ENCODE assay signal across 34 cellular contexts in the genomic region with DNA sequence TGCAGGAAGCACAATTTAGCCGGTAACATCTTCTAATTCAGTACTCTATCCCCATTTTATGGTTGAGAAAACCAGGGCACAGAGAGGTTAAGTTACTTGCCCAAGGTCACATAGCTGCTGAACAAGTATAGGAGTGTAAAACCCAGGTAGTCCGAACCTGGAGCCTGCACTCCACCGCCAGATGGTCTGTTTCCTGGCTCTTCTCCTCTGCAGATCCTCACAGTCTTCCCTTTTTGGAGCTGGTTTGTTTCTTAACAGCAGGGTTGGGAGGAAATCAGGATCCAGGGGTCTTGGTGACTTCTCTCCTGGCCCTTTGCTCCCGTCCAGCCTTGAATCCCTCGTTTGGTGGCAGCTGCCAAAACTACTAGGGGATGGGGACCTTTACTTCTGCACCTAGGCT. TPM values are rescaled to one million over a fixed set of nuclear protein-coding genes. Genes with fewer than 3 reads are reported as not detected.
"Had no signal": no experiment of that assay in that cellular context is flagged by ENCODE, and none has a peak within 500 bp of the region (broad histone marks: within the 10 kb centered on the region; RNA-seq: fewer than 3 reads in every experiment).

No MANE protein-coding gene starts in this region.

- ATAC-seq: activated CD8-positive, alpha-beta memory T cell treated with anti-CD3 and anti-CD28 coated beads, Interleukin-2, amount 10 ng/mL, durations not matched to agents 7 days and 5 days; activated T-cell treated with anti-CD3 and anti-CD28 coated beads, Interleukin-2, amount 50 U/mL, for 72 hours; body of pancreas; K562; SK-N-SH treated with all-trans-retinoic acid at 6 μM for 48 hours; T-cell had no signal

- H3K9me3 Mint-ChIP-seq: activated B cell treated with CpG ODN at 0.5 μM for 24 hours; activated CD4-positive, alpha-beta memory T cell treated with anti-CD3 and anti-CD28 coated beads, Interleukin-2, amount 10 ng/mL, durations not matched to agents 7 days and 5 days; activated naive CD4-positive, alpha-beta T cell treated with anti-CD3 and anti-CD28 coated beads, Interleukin-2, amount 50 U/mL, for 24 hours; activated naive CD8-positive, alpha-beta T cell treated with anti-CD3 and anti-CD28 coated beads, Interleukin-2, amount 10 ng/mL, durations not matched to agents 7 days and 5 days; activated T-cell treated with anti-CD3 and anti-CD28 coated beads, Interleukin-2, amount 50 U/mL, for 72 hours; activated T-helper 2 cell treated with anti-CD3 and anti-CD28 coated beads, Interferon-gamma antibody, Interleukin-2, Interleukin-4, amounts not matched to agents 10 μg/mL and 5 μg/mL and 100 μg/mL, durations not matched to agents 14 hours and 24 hours and 36 hours; T-cell had no signal

- H3K4me3 ChIP-seq: body of pancreas, breast epithelium, K562 had no signal

- H3K4me1 Mint-ChIP-seq: activated B cell treated with CpG ODN at 0.5 μM for 24 hours had no signal

- H3K36me3 Mint-ChIP-seq: activated CD8-positive, alpha-beta memory T cell treated with anti-CD3 and anti-CD28 coated beads, Interleukin-2, amount 10 ng/mL, durations not matched to agents 7 days and 5 days; activated naive CD8-positive, alpha-beta T cell treated with anti-CD3 and anti-CD28 coated beads, Interleukin-2, amount 10 ng/mL, durations not matched to agents 7 days and 5 days had no signal

- H3K27me3 Mint-ChIP-seq: activated CD4-positive, alpha-beta memory T cell treated with anti-CD3 and anti-CD28 coated beads, Interleukin-2, amount 10 ng/mL, durations not matched to agents 7 days and 5 days; activated naive CD4-positive, alpha-beta T cell treated with anti-CD3 and anti-CD28 coated beads, Interleukin-2, amount 50 U/mL, for 24 hours; T-cell had no signal

- H3K9me3 ChIP-seq: body of pancreas, breast epithelium had no signal

- H3K27ac ChIP-seq: body of pancreas, breast epithelium, VCaP had no signal

- DNase-seq: activated B cell treated with CpG ODN at 0.5 μM for 24 hours; activated CD4-positive, alpha-beta memory T cell treated with anti-CD3 and anti-CD28 coated beads, Interleukin-2, amount 10 ng/mL, durations not matched to agents 7 days and 5 days; activated CD4-positive, alpha-beta T cell treated with anti-CD3 and anti-CD28 coated beads for 4 hours; activated CD4-positive, CD25-positive, alpha-beta regulatory T cell treated with anti-CD3 and anti-CD28 coated beads, Interleukin-2, amount 50 U/mL, for 72 hours; activated CD8-positive, alpha-beta memory T cell treated with anti-CD3 and anti-CD28 coated beads for 24 hours; activated CD8-positive, alpha-beta memory T cell treated with anti-CD3 and anti-CD28 coated beads, Interleukin-2, amount 10 ng/mL, durations not matched to agents 7 days and 5 days; activated gamma-delta T cell; activated naive CD4-positive, alpha-beta T cell treated with Interleukin-2 at 50 U/mL for 16 hours; activated naive CD8-positive, alpha-beta T cell treated with anti-CD3 and anti-CD28 coated beads, Interleukin-2, amount 10 ng/mL, durations not matched to agents 7 days and 5 days; activated T-cell treated with anti-CD3 and anti-CD28 coated beads, Interleukin-2, amount 50 U/mL, for 1 hour; activated T-cell treated with anti-CD3 and anti-CD28 coated beads, Interleukin-2, amount 50 U/mL, for 72 hours; body of pancreas; NCI-H1092 treated with DMSO at 0.1 percent for 48 hours; NCI-H1417; NCI-H187 treated with DMSO at 0.1 percent for 48 hours; NCI-H2081; NCI-H2171 treated with DMSO at 0.1 percent for 48 hours; NCI-H2227 treated with DMSO at 0.1 percent for 48 hours; NCI-H446; NCI-H510A treated with DMSO at 0.1 percent for 48 hours; NCI-H526 treated with DMSO at 0.1 percent for 48 hours; NCI-H774; RPMI8226; SIG-M5; T-cell; T-helper 2 cell; T-helper 9 cell had no signal

- H3K36me3 ChIP-seq: breast epithelium had no signal

- H3K27me3 ChIP-seq: body of pancreas had no signal

- H3K27ac Mint-ChIP-seq: activated B cell treated with CpG ODN at 0.5 μM for 24 hours; activated CD4-positive, alpha-beta memory T cell treated with anti-CD3 and anti-CD28 coated beads, Interleukin-2, amount 10 ng/mL, durations not matched to agents 7 days and 5 days; activated CD8-positive, alpha-beta memory T cell treated with anti-CD3 and anti-CD28 coated beads, Interleukin-2, amount 10 ng/mL, durations not matched to agents 7 days and 5 days; activated naive CD8-positive, alpha-beta T cell treated with anti-CD3 and anti-CD28 coated beads, Interleukin-2, amount 10 ng/mL, durations not matched to agents 7 days and 5 days; activated T-cell treated with anti-CD3 and anti-CD28 coated beads, Interleukin-2, amount 50 U/mL, for 72 hours; activated T-helper 2 cell treated with anti-CD3 and anti-CD28 coated beads, Interferon-gamma antibody, Interleukin-2, Interleukin-4, amounts not matched to agents 10 μg/mL and 5 μg/mL and 100 μg/mL, durations not matched to agents 14 hours and 24 hours and 36 hours had no signal

- H3K4me3 Mint-ChIP-seq: activated B cell treated with CpG ODN at 0.5 μM for 24 hours; activated CD4-positive, alpha-beta memory T cell treated with anti-CD3 and anti-CD28 coated beads, Interleukin-2, amount 10 ng/mL, durations not matched to agents 7 days and 5 days; activated CD8-positive, alpha-beta memory T cell treated with anti-CD3 and anti-CD28 coated beads, Interleukin-2, amount 10 ng/mL, durations not matched to agents 7 days and 5 days; activated naive CD4-positive, alpha-beta T cell treated with anti-CD3 and anti-CD28 coated beads, Interleukin-2, amount 50 U/mL, for 24 hours; activated naive CD8-positive, alpha-beta T cell treated with anti-CD3 and anti-CD28 coated beads, Interleukin-2, amount 10 ng/mL, durations not matched to agents 7 days and 5 days; activated T-cell treated with anti-CD3 and anti-CD28 coated beads, Interleukin-2, amount 50 U/mL, for 72 hours; T-cell had no signal

- H3K4me1 ChIP-seq: body of pancreas, breast epithelium had no signal

RNA-seq across cellular contexts. Expression of a gene that starts 12.0 kb away (rescaled TPM):
- total RNA-seq: SK-MEL-5 had no signal
